ENCODE assay signal across 10 cellular contexts in genomic region chr20:37223053-37223452, GRCh38. TPM values are rescaled to one million over a fixed set of nuclear protein-coding genes. Genes with fewer than 3 reads are reported as not detected.
DNase-seq lines count a peak whose midpoint lies in the region; ATAC-seq lines count a peak whose summit lies in the region.
"Had no signal": no experiment of that assay in that cellular context is flagged by ENCODE, and none has a peak within 500 bp of the region (broad histone marks: within the 10 kb centered on the region; RNA-seq: fewer than 3 reads in every experiment).

No MANE protein-coding gene starts in this region.

- in situ Hi-C loops in GM23248 (cut with MboI) = no loop called here

- H3K79me2 ChIP-seq in GM23248 (ENCODE audit: insufficient read depth) = peaks cover 32% of the 10 kb centered on the region

- H3K4me2 ChIP-seq in GM23248 (ENCODE audit: unreplicated experiment) = peak overlapping the region; percentile 24

- peak overlapping the region; percentile 72 for H3K27ac ChIP-seq in GM23248

- peaks cover 30% of the 10 kb centered on the region for H3F3A ChIP-seq in GM23248 (ENCODE audit: insufficient read depth)

- no peaks in the 10 kb centered on the region for H3K27me3 ChIP-seq in GM23248 (replicated peaks; ENCODE audit: insufficient read depth)
- H3K27me3 ChIP-seq: tibial nerve had no signal

- peak overlapping the region; percentile 13; the same call in 1 of the 2 replicates for H3K9ac ChIP-seq in GM23248

- no peaks in the 10 kb centered on the region for H3K9me3 ChIP-seq in GM23248 (ENCODE audit: low read depth)
- H3K9me3 ChIP-seq: tibial nerve had no signal

- peak overlapping the region; percentile 14; the same call in 1 of the 2 replicates for H2AFZ ChIP-seq in GM23248

- no peaks in the 10 kb centered on the region for H3K9me2 ChIP-seq in GM23248 (ENCODE audit: insufficient read depth)

- H4K20me1 ChIP-seq in GM23248 (ENCODE audit: insufficient read depth) = no peaks in the 10 kb centered on the region

- peaks cover 22% of the 10 kb centered on the region for H3K4me1 ChIP-seq in GM23248 (ENCODE audit: insufficient read depth)

- H3K36me3 ChIP-seq in GM23248 (ENCODE audit: low read depth) = peaks cover 43% of the 10 kb centered on the region

- peak; percentile 76 for ATAC-seq in esophagus mucosa
- no peak for ATAC-seq in GM18868 (IDR thresholded peaks at IDR 0.05; ENCODE audit: unreplicated experiment)
- ATAC-seq in HG03159 (IDR thresholded peaks at IDR 0.05; ENCODE audit: unreplicated experiment) = no peak
- ATAC-seq in HG03469 (IDR thresholded peaks at IDR 0.05; ENCODE audit: unreplicated experiment) = no peak
- ATAC-seq in GM21786 (IDR thresholded peaks at IDR 0.05; ENCODE audit: unreplicated experiment) = no peak

- DNase-seq in GM23248 = peak; percentile 96
- DNase-seq in OCI-M1 (lab: John Stamatoyannopoulos, UW) = peak; percentile 95
- DNase-seq in putamen (ENCODE audit: low spot score) = peak; percentile 27

- H3K4me3 ChIP-seq in GM23248 = 0 out of 2 replicates have a peak overlapping the region, but pooled peaks have one; percentile 4
- H3K4me3 ChIP-seq: tibial nerve had no signal

RNA-seq across cellular contexts. Expression of gene GHRH, which starts 38.6 kb away (rescaled TPM):
- total RNA-seq in GM23248 (2014; rRNA removed; shearing (Covaris generic)) = not detected in 2 replicates
- not detected in 2 replicates for polyA plus RNA-seq in GM23248 (2016; fragmentation: Nextera tagmentation; extraction: Ambion mirVana)
- total RNA-seq in esophagus mucosa = not detected
- total RNA-seq: lower leg skin, tibial nerve had no signal

RNA-seq across cellular contexts. Expression of gene MROH8, which starts 43.7 kb away (rescaled TPM):
- total RNA-seq in GM23248 (2014; rRNA removed; shearing (Covaris generic)) = 0.25 and 4.2 TPM in 2 replicates
- 0.89 and 1.0 TPM in 2 replicates for polyA plus RNA-seq in GM23248 (2016; fragmentation: Nextera tagmentation; extraction: Ambion mirVana)
- total RNA-seq in esophagus mucosa = 1.6 TPM

RNA-seq across cellular contexts. Expression of gene RPN2, which starts 43.9 kb away (rescaled TPM):
- total RNA-seq in GM23248 (2014; rRNA removed; shearing (Covaris generic)) = 339 and 368 TPM in 2 replicates
- polyA plus RNA-seq in GM23248 (2016; fragmentation: Nextera tagmentation; extraction: Ambion mirVana) = 370 and 379 TPM in 2 replicates
- total RNA-seq in esophagus mucosa = 140 TPM

Comparison
In these comparisons a context has a peak if more than half of its experiments do, and no peak if none do; other contexts are left out.
1. DNase-seq: peak in every context shown above with its lines; median percentile 96 in GM23248; 95 in OCI-M1; 27 in putamen.